3 cellular contexts compared by ENCODE assay signal in genomic region chr19:49497790-49498106, GRCh38.
TF ChIP-seq lines count a peak whose summit lies in the region.

No MANE protein-coding gene starts in this region.

TF ChIP-seq in A549, 52 proteins besides CTCF, POLR2A, EP300 and RAD21:
- no peak for TF ChIP-seq POLR2AphosphoS2 (conservative IDR thresholded peaks at IDR 0.05; ENCODE audit: low read length)
- TF ChIP-seq HDAC2 (IDR thresholded peaks at IDR 0.05) = no peak
- 0 out of 2 replicates have a peak, but pooled peaks have one; percentile 32 for TF ChIP-seq TFCP2L1 (CRISPR knock-in tag; IDR thresholded peaks at IDR 0.05)
- TF ChIP-seq RARB (CRISPR knock-in tag; IDR thresholded peaks at IDR 0.05) = no peak
- TF ChIP-seq CEBPB (IDR thresholded peaks at IDR 0.05) = no peak
- no peak for TF ChIP-seq KDM5A (IDR thresholded peaks at IDR 0.05)

TF ChIP-seq in IMR-90, 13 proteins besides CTCF, POLR2A, EP300 and RAD21:
- TF ChIP-seq, protein P1, sequence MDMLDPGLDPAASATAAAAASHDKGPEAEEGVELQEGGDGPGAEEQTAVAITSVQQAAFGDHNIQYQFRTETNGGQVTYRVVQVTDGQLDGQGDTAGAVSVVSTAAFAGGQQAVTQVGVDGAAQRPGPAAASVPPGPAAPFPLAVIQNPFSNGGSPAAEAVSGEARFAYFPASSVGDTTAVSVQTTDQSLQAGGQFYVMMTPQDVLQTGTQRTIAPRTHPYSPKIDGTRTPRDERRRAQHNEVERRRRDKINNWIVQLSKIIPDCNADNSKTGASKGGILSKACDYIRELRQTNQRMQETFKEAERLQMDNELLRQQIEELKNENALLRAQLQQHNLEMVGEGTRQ (IDR thresholded peaks at IDR 0.05; ENCODE audit: low read depth, low read length) = no peak
- TF ChIP-seq SMC3 (IDR thresholded peaks at IDR 0.05; ENCODE audit: low read depth, low read length) (no peak), NFE2L2 (IDR thresholded peaks at IDR 0.05; ENCODE audit: low read depth, low read length) (no peak)

TF ChIP-seq in GM12878, 131 proteins besides CTCF, POLR2A, EP300 and RAD21:
- peak; percentile 41; the same call in 1 of the 2 replicates for TF ChIP-seq NR2F1 (conservative IDR thresholded peaks at IDR 0.05)
- TF ChIP-seq NFXL1 (IDR thresholded peaks at IDR 0.05; ENCODE audit: borderline replicate concordance) = no peak
